12 cellular contexts compared by ENCODE assay signal in genomic region chr1:116415699-116416533, GRCh38. TPM values are rescaled to one million over a fixed set of nuclear protein-coding genes. Genes with fewer than 3 reads are reported as not detected.
A peak's percentile ranks its signal among the peaks of the same experiment; 100 is the strongest.
DNase-seq lines count a peak whose midpoint lies in the region; ATAC-seq and TF ChIP-seq lines count a peak whose summit lies in the region.
"Had no signal": no experiment of that assay in that cellular context is flagged by ENCODE, and none has a peak within 500 bp of the region (broad histone marks: within the 10 kb centered on the region; RNA-seq: fewer than 3 reads in every experiment).

No MANE protein-coding gene starts in this region.

- TF ChIP-seq POLR2A in adrenal gland (IDR thresholded peaks at IDR 0.05): peak in 1 of 2 donors; percentile 21

- H3K9me3 Mint-ChIP-seq in T-helper 1 cell treated with Interleukin-12 subunit alpha and Interleukin-12 subunit beta and Interleukin-4 antibody, amounts not matched to agents 30 μg/mL and 1 μg/mL, for 36 hours: no peaks in the 10 kb centered on the region
- no peaks in the 10 kb centered on the region for H3K9me3 Mint-ChIP-seq in activated naive CD4-positive, alpha-beta T cell treated with anti-CD3 and anti-CD28 coated beads, Interleukin-2, amount 50 U/mL, for 72 hours
- H3K9me3 Mint-ChIP-seq: memory B cell had no signal

- peak overlapping the region; percentile 41 for H3K4me3 Mint-ChIP-seq in T-helper 1 cell treated with Interleukin-12 subunit alpha and Interleukin-12 subunit beta and Interleukin-4 antibody, amounts not matched to agents 30 μg/mL and 1 μg/mL, for 36 hours

- peaks cover 22 to 31% of the 10 kb centered on the region in 2 donors for H3K4me1 ChIP-seq in adrenal gland (replicated peaks in 1 of 2)

- H3K36me3 ChIP-seq in adrenal gland (replicated peaks in 1 of 2): no peaks in the 10 kb centered on the region

- ATAC-seq in left ventricle myocardium superior: peak; percentile 90
- ATAC-seq in activated naive CD4-positive, alpha-beta T cell treated with anti-CD3 and anti-CD28 coated beads, Interleukin-2, amount 50 U/mL, for 72 hours: no peak

- H3K27me3 Mint-ChIP-seq in T-helper 1 cell treated with Interleukin-12 subunit alpha and Interleukin-12 subunit beta and Interleukin-4 antibody, amounts not matched to agents 30 μg/mL and 1 μg/mL, for 36 hours (ENCODE audit: low read depth): no peaks in the 10 kb centered on the region
- H3K27me3 Mint-ChIP-seq: memory B cell had no signal

- peaks cover 45% of the 10 kb centered on the region for H3K4me1 Mint-ChIP-seq in T-helper 1 cell treated with Interleukin-12 subunit alpha and Interleukin-12 subunit beta and Interleukin-4 antibody, amounts not matched to agents 30 μg/mL and 1 μg/mL, for 36 hours (ENCODE audit: low read depth)

- intact Hi-C loops in adrenal gland (cut with DNase I): no loop called here
- intact Hi-C loops in left ventricle myocardium superior (cut with micrococcal nuclease): no loop called here

- no peaks in the 10 kb centered on the region for H3K27me3 ChIP-seq in adrenal gland

- DNase-seq in T-helper 1 cell (no peak), adrenal gland (peak; percentile 40 to 80 (median 61)), left ventricle myocardium superior (peak; percentile 67), superior temporal gyrus (ENCODE audit: extremely low spot score) (peak; percentile 72), NCI-H1092 treated with DMSO at 0.1 percent for 48 hours (lab: John Stamatoyannopoulos, UW) (no peak), H4 (ENCODE audit: low spot score) (no peak)
- DNase-seq in activated naive CD4-positive, alpha-beta T cell treated with anti-CD3 and anti-CD28 coated beads, Interleukin-2, amount 50 U/mL, for 72 hours (ENCODE audit: low spot score in 2 of 2): no peak
- DNase-seq: central memory CD4-positive, alpha-beta T cell; NCI-H1436 had no signal

- H3K27ac Mint-ChIP-seq in T-helper 1 cell treated with Interleukin-12 subunit alpha and Interleukin-12 subunit beta and Interleukin-4 antibody, amounts not matched to agents 30 μg/mL and 1 μg/mL, for 36 hours: no peak overlapping the region
- H3K27ac Mint-ChIP-seq in activated naive CD4-positive, alpha-beta T cell treated with anti-CD3 and anti-CD28 coated beads, Interleukin-2, amount 50 U/mL, for 72 hours: peak overlapping the region in 1 of 2 donors; percentile 34
- H3K27ac Mint-ChIP-seq: memory B cell had no signal

- peak overlapping the region; percentile 47 to 88 (median 61) for H3K27ac ChIP-seq in adrenal gland
- H3K27ac ChIP-seq: VCaP had no signal

- H3K4me3 ChIP-seq in adrenal gland: no peak overlapping the region

- peaks cover 13% of the 10 kb centered on the region for H3K36me3 Mint-ChIP-seq in T-helper 1 cell treated with Interleukin-12 subunit alpha and Interleukin-12 subunit beta and Interleukin-4 antibody, amounts not matched to agents 30 μg/mL and 1 μg/mL, for 36 hours (ENCODE audit: low read depth)
- H3K36me3 Mint-ChIP-seq in activated naive CD4-positive, alpha-beta T cell treated with anti-CD3 and anti-CD28 coated beads, Interleukin-2, amount 50 U/mL, for 72 hours: peaks cover 0 to 5% of the 10 kb centered on the region in 2 donors

- TF ChIP-seq CTCF in adrenal gland (IDR thresholded peaks at IDR 0.05): peak in 4 of 6 experiments; percentile 28 to 38 (median 30)

- no peaks in the 10 kb centered on the region for H3K9me3 ChIP-seq in adrenal gland (replicated peaks in 1 of 3)

- 23 to 44% (median 36%) methylated on average over 5 of the region's 5 CpGs for WGBS in adrenal gland, 4 donors

RNA-seq across cellular contexts. Expression of gene ATP1A1, which starts 42.9 kb away (rescaled TPM):
- total RNA-seq in adrenal gland: 100 to 1,000 TPM; 188 to 377 (median 222) TPM
- 100 to 1,000 TPM in 2 of 3 donors, 10 to 100 TPM in 1; 60.7 to 336 (median 109) TPM for polyA plus RNA-seq in adrenal gland
- 269 TPM for total RNA-seq in left ventricle myocardium superior
- 100 to 1,000 TPM; 220 to 337 TPM for total RNA-seq in activated naive CD4-positive, alpha-beta T cell treated with anti-CD3 and anti-CD28 coated beads, Interleukin-2, amount 50 U/mL, for 72 hours
- total RNA-seq in H4 (2014; rRNA removed; shearing (Covaris generic)): 17.7 and 30.8 TPM in 2 replicates

Comparison
In these comparisons a context has a peak if more than half of its experiments do, and no peak if none do; other contexts are left out.
1. DNase-seq: peak in adrenal gland (7 of 7), left ventricle myocardium superior (single experiment) and superior temporal gyrus (single experiment); none in T-helper 1 cell (0 of 5), activated naive CD4-positive, alpha-beta T cell treated with anti-CD3 and anti-CD28 coated beads, Interleukin-2, amount 50 U/mL, for 72 hours (0 of 2), NCI-H1092 treated with DMSO at 0.1 percent for 48 hours (single experiment) and H4 (single experiment).